ENCODE assay signal across 30 cellular contexts in the genomic region with DNA sequence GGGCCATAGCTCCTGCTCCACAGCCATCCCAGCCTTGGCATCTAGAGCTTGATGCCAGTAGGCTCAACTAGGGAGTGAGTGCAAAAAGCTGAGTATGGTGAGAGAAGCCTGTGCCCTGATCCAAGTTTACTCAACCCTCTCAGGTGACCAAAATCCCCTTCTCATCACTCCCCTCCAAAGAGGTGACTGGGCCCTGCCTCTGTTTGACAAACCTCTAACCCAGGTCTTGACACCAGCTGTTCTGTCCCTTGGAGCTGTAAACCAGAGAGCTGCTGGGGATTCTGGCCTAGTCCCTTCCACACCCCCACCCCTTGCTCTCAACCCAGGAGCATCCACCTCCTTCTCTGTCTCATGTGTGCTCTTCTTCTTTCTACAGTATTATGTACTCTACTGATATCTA.
DNase-seq lines count a peak whose midpoint lies in the region; ATAC-seq, FAIRE-seq and TF ChIP-seq lines count a peak whose summit lies in the region.
"Had no signal": no experiment of that assay in that cellular context is flagged by ENCODE, and none has a peak within 500 bp of the region (broad histone marks: within the 10 kb centered on the region; RNA-seq: fewer than 3 reads in every experiment).

No MANE protein-coding gene starts in this region.

- peaks cover 36% of the 10 kb centered on the region for H3K4me1 Mint-ChIP-seq in CD4-positive, alpha-beta T cell (ENCODE audit: low read depth)
- H3K4me1 Mint-ChIP-seq in activated T-helper 17 cell treated with anti-CD3 and anti-CD28 coated beads, Interleukin-2, amount 50 U/mL, for 72 hours: peaks cover 26% of the 10 kb centered on the region
- H3K4me1 Mint-ChIP-seq in naive B cell: peaks cover 22 to 33% (median 30%) of the 10 kb centered on the region in 3 donors
- H3K4me1 Mint-ChIP-seq: neural progenitor cell had no signal

- POLR2A ChIA-PET in CD4-positive, alpha-beta T cell (lab: Charles Lee): interaction anchor here (1.2 kb wide), 1 partner anchor 42 kb away, joined by 3 read pairs; no protein-coding TSS in a partner anchor
- POLR2A ChIA-PET in A673 (lab: Charles Lee; ENCODE audit: low non-redundant PET): no interaction called here

- BruUV-seq in A673 (replicated peaks; lab: Mats Ljungman, UMichigan): no TSS peak

- no peak overlapping the region for H3K27ac ChIP-seq in CD4-positive, alpha-beta T cell (ENCODE audit: low read depth, low read length)
- H3K27ac ChIP-seq in A673 (ENCODE audit: low read depth, low read length, poor library complexity, severe bottlenecking): no peak overlapping the region
- no peak overlapping the region for H3K27ac ChIP-seq in Peyer's patch
- H3K27ac ChIP-seq: gastroesophageal sphincter, neural progenitor cell, prostate gland, stomach, transverse colon had no signal

- no peak overlapping the region for H3K4me3 ChIP-seq in A673 (ENCODE audit: low read depth, low read length, poor library complexity, severe bottlenecking)
- no peak overlapping the region for H3K4me3 ChIP-seq in Peyer's patch
- H3K4me3 ChIP-seq: gastroesophageal sphincter, GM23248, neural progenitor cell, prostate gland, stomach, transverse colon had no signal

- FAIRE-seq in GM12892 (lab: Jason Lieb, UNC): peak; percentile 46
- FAIRE-seq: islet of Langerhans, TTC549 had no signal

- intact Hi-C loops in CD4-positive, alpha-beta T cell (cut with DNase I, micrococcal nuclease): no loop called here
- intact Hi-C loops in A673 (cut with micrococcal nuclease; ENCODE audit: unreplicated experiment): loop anchor here (5.0 kb wide), 1 partner anchor 144 kb away; no protein-coding TSS in a partner anchor

- H3K27me3 Mint-ChIP-seq in CD4-positive, alpha-beta T cell: no peaks in the 10 kb centered on the region
- H3K27me3 Mint-ChIP-seq in activated T-helper 17 cell treated with anti-CD3 and anti-CD28 coated beads, Interleukin-2, amount 50 U/mL, for 72 hours: no peaks in the 10 kb centered on the region
- no peaks in the 10 kb centered on the region for H3K27me3 Mint-ChIP-seq in naive B cell
- H3K27me3 Mint-ChIP-seq: activated naive CD8-positive, alpha-beta T cell treated with anti-CD3 and anti-CD28 coated beads, Interleukin-2, amount 10 ng/mL, durations not matched to agents 7 days and 5 days had no signal

- H3K36me3 Mint-ChIP-seq in CD4-positive, alpha-beta T cell (ENCODE audit: low read depth): peaks cover 69% of the 10 kb centered on the region
- peaks cover 72% of the 10 kb centered on the region for H3K36me3 Mint-ChIP-seq in activated T-helper 17 cell treated with anti-CD3 and anti-CD28 coated beads, Interleukin-2, amount 50 U/mL, for 72 hours (ENCODE audit: low read depth)
- H3K36me3 Mint-ChIP-seq in naive B cell: peaks cover 13 to 56% of the 10 kb centered on the region in 2 donors

- H3K27ac Mint-ChIP-seq in CD4-positive, alpha-beta T cell: peak overlapping the region; percentile 61
- peak overlapping the region; percentile 88 for H3K27ac Mint-ChIP-seq in activated T-helper 17 cell treated with anti-CD3 and anti-CD28 coated beads, Interleukin-2, amount 50 U/mL, for 72 hours
- H3K27ac Mint-ChIP-seq in naive B cell: peak overlapping the region in 5 of 6 donors; percentile 9 to 64 (median 17)
- H3K27ac Mint-ChIP-seq: activated naive CD8-positive, alpha-beta T cell treated with anti-CD3 and anti-CD28 coated beads, Interleukin-2, amount 10 ng/mL, durations not matched to agents 7 days and 5 days; neural progenitor cell had no signal

- H3K4me1 ChIP-seq in A673 (ENCODE audit: insufficient read depth, low read length, poor library complexity, severe bottlenecking): no peaks in the 10 kb centered on the region
- no peaks in the 10 kb centered on the region for H3K4me1 ChIP-seq in Peyer's patch
- H3K4me1 ChIP-seq: gastroesophageal sphincter, neural progenitor cell, prostate gland, stomach, transverse colon had no signal

- H3K9me3 ChIP-seq in CD4-positive, alpha-beta T cell (ENCODE audit: control insufficient read depth, low read length): no peaks in the 10 kb centered on the region
- no peaks in the 10 kb centered on the region for H3K9me3 ChIP-seq in A673 (ENCODE audit: low read depth, low read length, poor library complexity, severe bottlenecking)
- H3K9me3 ChIP-seq in Peyer's patch: no peaks in the 10 kb centered on the region
- H3K9me3 ChIP-seq: gastroesophageal sphincter, prostate gland, stomach, transverse colon had no signal

- DNase-seq in CD4-positive, alpha-beta T cell: no peak
- DNase-seq in GM12892 (ENCODE audit: insufficient read length) (no peak), naive B cell (no peak), A673 (ENCODE audit: low spot score) (no peak), Peyer's patch (no peak)
- DNase-seq in stimulated activated CD4-positive, alpha-beta T cell treated with anti-CD3 and anti-CD28 coated beads, Interleukin-12 subunit alpha, Interleukin-12 subunit beta, amount 100 ng/mL, for 4 hours: no peak
- DNase-seq: activated CD4-positive, alpha-beta T cell treated with anti-CD3 and anti-CD28 coated beads for 1 hour; activated CD8-positive, alpha-beta memory T cell treated with anti-CD3 and anti-CD28 coated beads, Interleukin-2, amount 50 U/mL, for 48 hours; activated naive CD8-positive, alpha-beta T cell treated with anti-CD3 and anti-CD28 coated beads, Interleukin-2, amount 10 ng/mL, durations not matched to agents 7 days and 5 days; DND-41; effector CD8-positive, alpha-beta T cell; GM23248; hypothalamus; left ventricle myocardium superior; NCI-H1092; NCI-H2029; NCI-H226; NCI-H82; OCI-M1; Right ventricle myocardium superior; stimulated activated CD4-positive, alpha-beta T cell treated with anti-CD3 and anti-CD28 coated beads, Interleukin-2, amount 100 ng/mL, for 24 hours; stomach; transverse colon had no signal

- peaks cover 50% of the 10 kb centered on the region for H3K36me3 ChIP-seq in A673 (ENCODE audit: insufficient read depth, low read length, poor library complexity, severe bottlenecking)
- H3K36me3 ChIP-seq in Peyer's patch: peaks cover 0 to 30% (median 0%) of the 10 kb centered on the region in 3 donors
- H3K36me3 ChIP-seq: neural progenitor cell, prostate gland, transverse colon had no signal

- no peak for ATAC-seq in CD4-positive, alpha-beta T cell (ENCODE audit: poor library complexity)
- peak; percentile 65 for ATAC-seq in activated T-helper 17 cell treated with anti-CD3 and anti-CD28 coated beads, Interleukin-2, amount 50 U/mL, for 72 hours (replicated peaks)
- ATAC-seq in naive B cell (ENCODE audit: low read depth in 2 of 2) (no peak), GM19023 (IDR thresholded peaks at IDR 0.05; ENCODE audit: unreplicated experiment) (no peak)
- ATAC-seq: gastroesophageal sphincter, left ventricle myocardium superior had no signal

- CTCF ChIA-PET in CD4-positive, alpha-beta T cell (lab: Charles Lee): no interaction called here
- CTCF ChIA-PET in A673 (lab: Charles Lee): no interaction called here

- no peak for TF ChIP-seq CTCF in CD4-positive, alpha-beta T cell (IDR thresholded peaks at IDR 0.05)
- TF ChIP-seq CTCF in A673 (conservative IDR thresholded peaks at IDR 0.05; ENCODE audit: low read depth, low read length): no peak
- TF ChIP-seq CTCF in Peyer's patch (IDR thresholded peaks at IDR 0.05): no peak

- no peaks in the 10 kb centered on the region for H3K9me3 Mint-ChIP-seq in CD4-positive, alpha-beta T cell
- no peaks in the 10 kb centered on the region for H3K9me3 Mint-ChIP-seq in activated T-helper 17 cell treated with anti-CD3 and anti-CD28 coated beads, Interleukin-2, amount 50 U/mL, for 72 hours
- peaks cover 0 to 4% (median 0%) of the 10 kb centered on the region in 7 donors for H3K9me3 Mint-ChIP-seq in naive B cell
- H3K9me3 Mint-ChIP-seq: activated naive CD8-positive, alpha-beta T cell treated with anti-CD3 and anti-CD28 coated beads, Interleukin-2, amount 10 ng/mL, durations not matched to agents 7 days and 5 days; neural progenitor cell had no signal

- H3K27me3 ChIP-seq in CD4-positive, alpha-beta T cell (ENCODE audit: control insufficient read depth, insufficient read depth, low read length): no peaks in the 10 kb centered on the region
- H3K27me3 ChIP-seq in A673 (replicated peaks; ENCODE audit: insufficient read depth, low read depth, low read length, poor library complexity): no peaks in the 10 kb centered on the region
- no peaks in the 10 kb centered on the region for H3K27me3 ChIP-seq in Peyer's patch
- H3K27me3 ChIP-seq: gastroesophageal sphincter, neural progenitor cell, stomach, transverse colon had no signal

- H3K4me3 Mint-ChIP-seq in CD4-positive, alpha-beta T cell: no peak overlapping the region
- H3K4me3 Mint-ChIP-seq in activated T-helper 17 cell treated with anti-CD3 and anti-CD28 coated beads, Interleukin-2, amount 50 U/mL, for 72 hours: peak overlapping the region; percentile 38
- H3K4me3 Mint-ChIP-seq in naive B cell: no peak overlapping the region
- H3K4me3 Mint-ChIP-seq: activated naive CD8-positive, alpha-beta T cell treated with anti-CD3 and anti-CD28 coated beads, Interleukin-2, amount 10 ng/mL, durations not matched to agents 7 days and 5 days; neural progenitor cell had no signal

- TF ChIP-seq POLR2A in GM12892 (IDR thresholded peaks at IDR 0.05; ENCODE audit: low read depth, low read length) (no peak), Peyer's patch (IDR thresholded peaks at IDR 0.05) (no peak)

Comparison
In these comparisons a context has a peak if more than half of its experiments do, and no peak if none do; other contexts are left out.
1. H3K27ac Mint-ChIP-seq: peak in every context shown above with its lines; median percentile 88 in activated T-helper 17 cell treated with anti-CD3 and anti-CD28 coated beads, Interleukin-2, amount 50 U/mL, for 72 hours; 61 in CD4-positive, alpha-beta T cell; 17 in naive B cell.